Comparison of ENCODE assay signal across 8 cellular contexts in genomic region chr20:31822421-31823330, GRCh38. TPM values are rescaled to one million over a fixed set of nuclear protein-coding genes. Genes with fewer than 3 reads are reported as not detected.
A peak's percentile ranks its signal among the peaks of the same experiment; 100 is the strongest.
DNase-seq lines count a peak whose midpoint lies in the region; ATAC-seq and TF ChIP-seq lines count a peak whose summit lies in the region.

No MANE protein-coding gene starts in this region.

- H2BK12ac ChIP-seq in mesenchymal stem cell (ENCODE audit: low read length in 2 of 2) = no peak overlapping the region

- H3K23ac ChIP-seq in mesenchymal stem cell (ENCODE audit: low read length in 2 of 2) = no peak overlapping the region

- TF ChIP-seq CTCF in dorsolateral prefrontal cortex (IDR thresholded peaks at IDR 0.05 in 54 of 56, conservative IDR thresholded peaks at IDR 0.05 in 2 of 56; ENCODE audit: low read depth in 1 of 56, partially characterized antibody in 56 of 56) = peak; percentile 85 to 100 (median 99)

- H2BK5ac ChIP-seq in mesenchymal stem cell (ENCODE audit: low read depth, low read length, poor library complexity, severe bottlenecking) = no peak overlapping the region

- H2BK15ac ChIP-seq in mesenchymal stem cell (ENCODE audit: low read depth, poor library complexity, severe bottlenecking) = peak overlapping the region; percentile 13

- no peak overlapping the region for H4K91ac ChIP-seq in mesenchymal stem cell (ENCODE audit: low read length)

- H3K9ac ChIP-seq in mesenchymal stem cell (ENCODE audit: low read length) = no peak overlapping the region

- no peaks in the 10 kb centered on the region for H3K36me3 ChIP-seq in mesenchymal stem cell (ENCODE audit: control insufficient read depth in 1 of 2, insufficient read depth in 2 of 2, low read depth in 1 of 2, low read length in 2 of 2)

- H4K8ac ChIP-seq in mesenchymal stem cell (ENCODE audit: low read length) = no peak overlapping the region

- H2BK120ac ChIP-seq in mesenchymal stem cell (ENCODE audit: low read depth, low read length) = no peak overlapping the region

- H2AK5ac ChIP-seq in mesenchymal stem cell (ENCODE audit: low read length, severe bottlenecking) = peak overlapping the region; percentile 4

- no peaks in the 10 kb centered on the region for H3K79me1 ChIP-seq in mesenchymal stem cell (replicated peaks; ENCODE audit: low read length, poor library complexity, severe bottlenecking)

- no peak overlapping the region for H2AFZ ChIP-seq in mesenchymal stem cell (ENCODE audit: low read depth, low read length)

- H3K4me3 ChIP-seq in dorsolateral prefrontal cortex = peak overlapping the region in 52 of 59 donors; percentile 8 to 62 (median 43)
- H3K4me3 ChIP-seq in mesenchymal stem cell (ENCODE audit: insufficient read depth in 1 of 2, low read depth in 1 of 2, low read length in 2 of 2) = no peak overlapping the region

- H3K27me3 ChIP-seq in dorsolateral prefrontal cortex (peaks cover 0 to 3% (median 0%) of the 10 kb centered on the region in 45 donors), mesenchymal stem cell (ENCODE audit: control insufficient read depth in 1 of 2, insufficient read depth in 1 of 2, low read length in 2 of 2) (peaks cover 22 to 62% of the 10 kb centered on the region in 2 experiments)

- peaks cover 26% of the 10 kb centered on the region for H3K4me1 ChIP-seq in mesenchymal stem cell (ENCODE audit: control insufficient read depth, insufficient read depth, low read depth, low read length)

- peak overlapping the region in 6 of 59 donors; percentile 13 to 65 (median 42) for H3K27ac ChIP-seq in dorsolateral prefrontal cortex
- H3K27ac ChIP-seq in mesenchymal stem cell (ENCODE audit: low read length, poor library complexity, severe bottlenecking) = no peak overlapping the region

- no peak overlapping the region for H3K4ac ChIP-seq in mesenchymal stem cell (ENCODE audit: low read depth in 1 of 2, low read length in 2 of 2)

- no peak overlapping the region for H3K18ac ChIP-seq in mesenchymal stem cell (ENCODE audit: low read depth in 1 of 2, low read length in 2 of 2)

- H3K9me3 ChIP-seq in mesenchymal stem cell (ENCODE audit: control insufficient read depth, low read length) = no peaks in the 10 kb centered on the region

- intact Hi-C loops in dorsolateral prefrontal cortex (cut with DNase I) = loop anchor here (2.0 to 10.0 kb wide), 9 partner anchors 24 to 830 kb away; partner anchors contain the start of genes PDRG1 (in 2 of the 2), PLAGL2 (in 1 of the 2) and POFUT1 (in 1 of the 2)

- ATAC-seq in HG03175 (IDR thresholded peaks at IDR 0.05; ENCODE audit: unreplicated experiment) (peak; percentile 70), HG02981 (IDR thresholded peaks at IDR 0.05; ENCODE audit: unreplicated experiment) (no peak)

- WGBS in mesenchymal stem cell = 21% methylated on average over 24 of the region's 29 CpGs

- peak; percentile 26 for DNase-seq in GDM1 (lab: John Stamatoyannopoulos, UW)
- DNase-seq in NCI-H524 (lab: John Stamatoyannopoulos, UW) = peak; percentile 81 to 83
- peak; percentile 73 to 76 for DNase-seq in activated CD4-positive, alpha-beta T cell treated with anti-CD3 and anti-CD28 coated beads, Interleukin-2, amount 50 U/mL, for 48 hours
- DNase-seq in dorsolateral prefrontal cortex = peak; percentile 53 to 91 (median 66)
- peak; percentile 74 for DNase-seq in mesenchymal stem cell
- peak; percentile 34 to 39 for DNase-seq in stimulated activated CD8-positive, alpha-beta memory T cell treated with anti-CD3 and anti-CD28 coated beads, Interleukin-15, amount 100 ng/mL, for 4 hours (ENCODE audit: low read depth in 2 of 2)

- H3K14ac ChIP-seq in mesenchymal stem cell (ENCODE audit: low read length in 2 of 2) = no peak overlapping the region

- H3K4me2 ChIP-seq in mesenchymal stem cell (ENCODE audit: low read length, poor library complexity, severe bottlenecking) = peak overlapping the region; percentile 40

RNA-seq across cellular contexts. Expression of gene MYLK2, which starts 3.5 kb away (rescaled TPM):
- total RNA-seq in dorsolateral prefrontal cortex = 1 to 10 TPM in 27 of 120 experiments, under 1 TPM in 76, not detected in 17; 0.16 to 4.8 (median 0.64) TPM
- 0.06 TPM for polyA plus RNA-seq in mesenchymal stem cell (2013, experiment 1 of 2)
- 0.04 TPM for polyA plus RNA-seq in mesenchymal stem cell (2013, experiment 2 of 2)

RNA-seq across cellular contexts. Expression of gene FOXS1, which starts 22.7 kb away (rescaled TPM):
- total RNA-seq in dorsolateral prefrontal cortex = 1 to 10 TPM in 59 of 120 experiments, under 1 TPM in 50, not detected in 11; 0.29 to 3.8 (median 1.0) TPM
- 0.23 TPM for polyA plus RNA-seq in mesenchymal stem cell (2013, experiment 1 of 2)
- polyA plus RNA-seq in mesenchymal stem cell (2013, experiment 2 of 2) = 0.26 TPM

RNA-seq across cellular contexts. Expression of gene DUSP15, which starts 47.7 kb away (rescaled TPM):
- total RNA-seq in dorsolateral prefrontal cortex = 10 to 100 TPM in 24 of 120 experiments, 1 to 10 TPM in 96; 4.0 to 19.1 (median 8.0) TPM
- 0.10 TPM for polyA plus RNA-seq in mesenchymal stem cell (2013, experiment 1 of 2)
- 0.11 TPM for polyA plus RNA-seq in mesenchymal stem cell (2013, experiment 2 of 2)

RNA-seq across cellular contexts. Expression of gene TTLL9, which starts 47.8 kb away (rescaled TPM):
- 10 to 100 TPM in 3 of 120 experiments, 1 to 10 TPM in 117; 2.6 to 11.1 (median 5.7) TPM for total RNA-seq in dorsolateral prefrontal cortex
- polyA plus RNA-seq in mesenchymal stem cell (2013, experiment 1 of 2) = not detected
- 0.03 TPM for polyA plus RNA-seq in mesenchymal stem cell (2013, experiment 2 of 2)

Comparison
In these comparisons a context has a peak if more than half of its experiments do, and no peak if none do; other contexts are left out.
1. DNase-seq: peak in every context shown above with its lines; median percentile 82 in NCI-H524; 74 in activated CD4-positive, alpha-beta T cell treated with anti-CD3 and anti-CD28 coated beads, Interleukin-2, amount 50 U/mL, for 48 hours; 74 in mesenchymal stem cell; 66 in dorsolateral prefrontal cortex; 36 in stimulated activated CD8-positive, alpha-beta memory T cell treated with anti-CD3 and anti-CD28 coated beads, Interleukin-15, amount 100 ng/mL, for 4 hours; 26 in GDM1.
2. H3K4me3 ChIP-seq: peak in dorsolateral prefrontal cortex (52 of 59); none in mesenchymal stem cell (0 of 2).